Comparison of ENCODE assay signal across 20 cellular contexts in the genomic region with DNA sequence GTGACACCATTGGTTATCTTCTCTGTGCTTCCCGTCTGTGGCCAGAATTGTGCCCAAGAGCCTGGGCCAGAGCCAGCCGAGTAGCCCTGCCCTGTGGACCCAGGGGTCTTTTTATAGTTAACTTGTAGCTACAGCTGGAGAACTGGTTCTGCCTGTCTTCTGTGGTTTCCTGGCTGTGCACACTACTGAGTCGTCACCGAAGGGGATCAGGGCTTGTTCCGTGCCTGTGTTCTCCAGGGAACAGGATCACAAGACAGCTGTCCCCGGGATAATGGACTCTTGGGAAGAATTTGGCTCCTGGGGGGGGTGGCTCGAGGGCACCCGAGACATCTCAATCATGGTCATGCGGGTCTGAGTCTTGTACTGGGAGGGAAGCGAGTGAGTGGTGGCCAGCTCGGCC. TPM values are rescaled to one million over a fixed set of nuclear protein-coding genes. Genes with fewer than 3 reads are reported as not detected.
DNase-seq lines count a peak whose midpoint lies in the region; ATAC-seq and TF ChIP-seq lines count a peak whose summit lies in the region.
"Had no signal": no experiment of that assay in that cellular context is flagged by ENCODE, and none has a peak within 500 bp of the region (broad histone marks: within the 10 kb centered on the region; RNA-seq: fewer than 3 reads in every experiment).

No MANE protein-coding gene starts in this region.

- no peaks in the 10 kb centered on the region for H3K36me3 Mint-ChIP-seq in mesothelial cell of epicardium
- H3K36me3 Mint-ChIP-seq: activated CD4-positive, alpha-beta memory T cell treated with anti-CD3 and anti-CD28 coated beads for 36 hours; activated naive CD4-positive, alpha-beta T cell treated with anti-CD3 and anti-CD28 coated beads, Interleukin-2, amount 50 U/mL, for 24 hours had no signal

- H3K27ac Mint-ChIP-seq in mesothelial cell of epicardium: peak overlapping the region; percentile 76
- H3K27ac Mint-ChIP-seq: activated CD4-positive, alpha-beta memory T cell treated with anti-CD3 and anti-CD28 coated beads for 36 hours; activated naive CD4-positive, alpha-beta T cell treated with anti-CD3 and anti-CD28 coated beads, Interleukin-2, amount 50 U/mL, for 24 hours had no signal

- WGBS in aorta, 2 donors: 62 to 67% methylated on average over 11 of the region's 11 CpGs

- peaks cover 13% of the 10 kb centered on the region for H3K4me1 Mint-ChIP-seq in mesothelial cell of epicardium

- H3K27me3 ChIP-seq in subcutaneous abdominal adipose tissue (ENCODE audit: control insufficient read depth in 5 of 5, insufficient read depth in 4 of 5, low read length in 5 of 5): peaks cover 9 to 20% (median 14%) of the 10 kb centered on the region in 5 donors
- no peaks in the 10 kb centered on the region for H3K27me3 ChIP-seq in aorta (ENCODE audit: control insufficient read depth in 1 of 2, insufficient read depth in 2 of 2, low read length in 1 of 2)

- H3K9me3 ChIP-seq in subcutaneous abdominal adipose tissue (ENCODE audit: control insufficient read depth in 5 of 5, low read length in 5 of 5) (peaks cover 0 to 18% (median 3%) of the 10 kb centered on the region in 5 donors), aorta (ENCODE audit: control insufficient read depth, low read length) (no peaks in the 10 kb centered on the region)
- H3K9me3 ChIP-seq: sigmoid colon had no signal

- H3K4me3 ChIP-seq in subcutaneous abdominal adipose tissue (ENCODE audit: low read depth in 1 of 5, low read length in 5 of 5) (no peak overlapping the region), aorta (ENCODE audit: low read length in 2 of 2) (no peak overlapping the region)
- H3K4me3 ChIP-seq: GM12878, sigmoid colon had no signal

- ATAC-seq in aorta (ENCODE audit: low FRiP score): no peak
- ATAC-seq: activated T-cell treated with anti-CD3 and anti-CD28 coated beads, Interleukin-2, amount 50 U/mL, for 4 hours; GM12878 had no signal

- no peak overlapping the region for H3K4me3 Mint-ChIP-seq in mesothelial cell of epicardium
- H3K4me3 Mint-ChIP-seq: activated CD4-positive, alpha-beta memory T cell treated with anti-CD3 and anti-CD28 coated beads for 36 hours; activated naive CD4-positive, alpha-beta T cell treated with anti-CD3 and anti-CD28 coated beads, Interleukin-2, amount 50 U/mL, for 24 hours; activated T-cell treated with anti-CD3 and anti-CD28 coated beads, Interleukin-2, amount 50 U/mL, for 4 hours had no signal

- H3K9me3 Mint-ChIP-seq in mesothelial cell of epicardium: peaks cover 13% of the 10 kb centered on the region
- H3K9me3 Mint-ChIP-seq: activated CD4-positive, alpha-beta memory T cell treated with anti-CD3 and anti-CD28 coated beads for 36 hours; activated naive CD4-positive, alpha-beta T cell treated with anti-CD3 and anti-CD28 coated beads, Interleukin-2, amount 50 U/mL, for 24 hours; activated T-cell treated with anti-CD3 and anti-CD28 coated beads, Interleukin-2, amount 50 U/mL, for 4 hours had no signal

- TF ChIP-seq CTCF in VCaP (conservative IDR thresholded peaks at IDR 0.05): no peak
- TF ChIP-seq CTCF in mesothelial cell of epicardium (IDR thresholded peaks at IDR 0.05; ENCODE audit: unreplicated experiment): no peak

- H3K9ac ChIP-seq in subcutaneous abdominal adipose tissue (ENCODE audit: low read length in 5 of 5): no peak overlapping the region

- H3K27me3 Mint-ChIP-seq in mesothelial cell of epicardium (ENCODE audit: low read depth): no peaks in the 10 kb centered on the region
- H3K27me3 Mint-ChIP-seq: activated CD4-positive, alpha-beta memory T cell treated with anti-CD3 and anti-CD28 coated beads for 36 hours; activated naive CD4-positive, alpha-beta T cell treated with anti-CD3 and anti-CD28 coated beads, Interleukin-2, amount 50 U/mL, for 24 hours had no signal

- H3K27ac ChIP-seq in VCaP (peak overlapping the region; percentile 71), subcutaneous abdominal adipose tissue (ENCODE audit: low read depth, low read length) (peak overlapping the region; percentile 24), aorta (ENCODE audit: low read depth in 1 of 2, low read length in 2 of 2) (no peak overlapping the region)
- H3K27ac ChIP-seq: sigmoid colon had no signal

- intact Hi-C loops in aorta (cut with DNase I): no loop called here

- H3K36me3 ChIP-seq in subcutaneous abdominal adipose tissue (ENCODE audit: control insufficient read depth in 5 of 5, insufficient read depth in 5 of 5, low read length in 5 of 5): no peaks in the 10 kb centered on the region
- no peaks in the 10 kb centered on the region for H3K36me3 ChIP-seq in aorta (ENCODE audit: control insufficient read depth in 1 of 2, insufficient read depth in 2 of 2, low read length in 1 of 2)
- H3K36me3 ChIP-seq: sigmoid colon had no signal

- peak; percentile 7 for DNase-seq in LHCN-M2 (ENCODE audit: low read depth)
- DNase-seq in mesothelial cell of epicardium (ENCODE audit: low spot score in 2 of 2, unreplicated experiment in 2 of 2): no peak
- no peak for DNase-seq in aorta
- no peak for DNase-seq in kidney glomerular epithelial cell (lab: John Stamatoyannopoulos, UW)
- DNase-seq in activated CD4-positive, alpha-beta T cell treated with anti-CD3 and anti-CD28 coated beads for 1 hour: no peak
- DNase-seq: activated CD4-positive, alpha-beta memory T cell treated with anti-CD3 and anti-CD28 coated beads for 36 hours; activated T-cell treated with anti-CD3 and anti-CD28 coated beads, Interleukin-2, amount 50 U/mL, for 4 hours; AML-193; GDM1; NCI-H2107; NCI-H524 treated with DMSO at 0.1 percent for 48 hours; sigmoid colon; stimulated activated CD4-positive, alpha-beta T cell treated with anti-CD3 and anti-CD28 coated beads, Interleukin-2, amount 100 ng/mL, for 24 hours had no signal

- H3K4me1 ChIP-seq in subcutaneous abdominal adipose tissue (ENCODE audit: control insufficient read depth in 5 of 5, insufficient read depth in 5 of 5, low read length in 5 of 5) (peaks cover 0 to 8% (median 2%) of the 10 kb centered on the region in 5 donors), aorta (ENCODE audit: control insufficient read depth in 1 of 2, insufficient read depth in 2 of 2, low read length in 2 of 2) (no peaks in the 10 kb centered on the region)
- H3K4me1 ChIP-seq: sigmoid colon had no signal

RNA-seq across cellular contexts. Expression of a gene that starts 22.1 kb away (rescaled TPM):
- total RNA-seq in LHCN-M2 (2014; rRNA removed) (not detected in 2 replicates), mesothelial cell of epicardium (not detected in 3 replicates), aorta (not detected)
- not detected for polyA plus RNA-seq in LHCN-M2 (2012)
- not detected for polyA plus RNA-seq in aorta
- total RNA-seq: activated CD4-positive, alpha-beta memory T cell treated with anti-CD3 and anti-CD28 coated beads for 36 hours; activated T-cell treated with anti-CD3 and anti-CD28 coated beads, Interleukin-2, amount 50 U/mL, for 4 hours; epithelial cell of proximal tubule; GM12878; mesenteric fat pad; OCI-LY7; sigmoid colon had no signal
- polyA plus RNA-seq: GM12878, sigmoid colon had no signal

RNA-seq across cellular contexts. Expression of a gene that starts 24.4 kb away (rescaled TPM):
- total RNA-seq in LHCN-M2 (2014; rRNA removed): 23.8 and 23.9 TPM in 2 replicates
- polyA plus RNA-seq in LHCN-M2 (2012): 14.6 TPM
- 49.4 to 57.8 TPM (median 56.2 TPM) in 3 replicates for total RNA-seq in mesothelial cell of epicardium
- 10 to 100 TPM; 73.5 to 80.7 TPM for total RNA-seq in aorta
- 10 to 100 TPM; 10.4 to 24.9 TPM for polyA plus RNA-seq in aorta

Comparison
In these comparisons a context has a peak if more than half of its experiments do, and no peak if none do; other contexts are left out.
1. H3K27ac ChIP-seq: peak in VCaP (single experiment) and subcutaneous abdominal adipose tissue (single experiment); none in aorta (0 of 2).